In genomic region chr6:28597217-28597835, GRCh38 we compare ENCODE assay signal across 9 cellular contexts.
DNase-seq lines count a peak whose midpoint lies in the region; ATAC-seq and TF ChIP-seq lines count a peak whose summit lies in the region.
"Had no signal": no experiment of that assay in that cellular context is flagged by ENCODE, and none has a peak within 500 bp of the region (broad histone marks: within the 10 kb centered on the region; RNA-seq: fewer than 3 reads in every experiment).

No MANE protein-coding gene starts in this region.

- TF ChIP-seq POLR2A in Peyer's patch (IDR thresholded peaks at IDR 0.05) = no peak

- no peaks in the 10 kb centered on the region for H3K36me3 ChIP-seq in Peyer's patch
- H3K36me3 ChIP-seq: neutrophil had no signal

- no peaks in the 10 kb centered on the region for H3K4me1 ChIP-seq in Peyer's patch

- DNase-seq in DMS153 (lab: John Stamatoyannopoulos, UW) (peak; percentile 58), HuH-7 (ENCODE audit: low spot score) (peak; percentile 12), SW 1271 (lab: John Stamatoyannopoulos, UW) (peak; percentile 19 to 71), fibroblast of mammary gland (ENCODE audit: low read depth) (peak; percentile 78), GM19240 (ENCODE audit: insufficient read length, low spot score) (no peak), Peyer's patch (no peak)
- peak; percentile 56 for DNase-seq in stimulated activated naive CD8-positive, alpha-beta T cell treated with anti-CD3 and anti-CD28 coated beads, Interleukin-15, Interleukin-2, amounts not matched to agents 100 U/mL and 50 U/mL, for 24 hours
- no peak for DNase-seq in activated CD4-positive, alpha-beta T cell treated with anti-CD3 and anti-CD28 coated beads for 4 hours

- ATAC-seq in stimulated activated naive CD8-positive, alpha-beta T cell treated with anti-CD3 and anti-CD28 coated beads, Interleukin-15, Interleukin-2, amounts not matched to agents 100 U/mL and 50 U/mL, for 24 hours = peak; percentile 92

- TF ChIP-seq CTCF in fibroblast of mammary gland (conservative IDR thresholded peaks at IDR 0.05; ENCODE audit: control insufficient read depth, insufficient read depth, low read depth, low read length) (no peak), Peyer's patch (IDR thresholded peaks at IDR 0.05) (no peak)

- no peaks in the 10 kb centered on the region for H3K9me3 ChIP-seq in Peyer's patch
- H3K9me3 ChIP-seq: neutrophil had no signal

- H3K4me3 ChIP-seq in fibroblast of mammary gland (ENCODE audit: control insufficient read depth, low read depth, low read length) (peak overlapping the region; percentile 63), Peyer's patch (no peak overlapping the region)

- no peak overlapping the region for H3K27ac ChIP-seq in Peyer's patch
- H3K27ac ChIP-seq: neutrophil had no signal

- H3K27me3 ChIP-seq in Peyer's patch = no peaks in the 10 kb centered on the region

Comparison
In these comparisons a context has a peak if more than half of its experiments do, and no peak if none do; other contexts are left out.
1. DNase-seq: peak in DMS153 (single experiment), HuH-7 (single experiment), SW 1271 (2 of 2), fibroblast of mammary gland (single experiment) and stimulated activated naive CD8-positive, alpha-beta T cell treated with anti-CD3 and anti-CD28 coated beads, Interleukin-15, Interleukin-2, amounts not matched to agents 100 U/mL and 50 U/mL, for 24 hours (single experiment); none in GM19240 (single experiment), Peyer's patch (0 of 3) and activated CD4-positive, alpha-beta T cell treated with anti-CD3 and anti-CD28 coated beads for 4 hours (0 of 2).